In genomic region chr16:28193530-28194423, GRCh38 we compare ENCODE assay signal across 8 cellular contexts. TPM values are rescaled to one million over a fixed set of nuclear protein-coding genes. Genes with fewer than 3 reads are reported as not detected.
DNase-seq lines count a peak whose midpoint lies in the region; ATAC-seq, FAIRE-seq and TF ChIP-seq lines count a peak whose summit lies in the region.

No MANE protein-coding gene starts in this region.

- dilution Hi-C loops in keratinocyte (cut with MboI; ENCODE audit: extremely low pct_ligation_motif_present, low sequenced_read_pairs), result no loop called here

- no peaks in the 10 kb centered on the region for H3K27me3 Mint-ChIP-seq in activated T-helper 17 cell treated with anti-CD3 and anti-CD28 coated beads, Interleukin-2, amount 50 U/mL, for 72 hours
- H3K27me3 Mint-ChIP-seq in type B pancreatic cell, result no peaks in the 10 kb centered on the region

- H3K4me1 Mint-ChIP-seq in activated T-helper 17 cell treated with anti-CD3 and anti-CD28 coated beads, Interleukin-2, amount 50 U/mL, for 72 hours, result peaks cover 47% of the 10 kb centered on the region
- peaks cover 51% of the 10 kb centered on the region for H3K4me1 Mint-ChIP-seq in type B pancreatic cell (ENCODE audit: unreplicated experiment)

- H3K4me1 ChIP-seq in A549 (peaks cover 36% of the 10 kb centered on the region), keratinocyte (ENCODE audit: control insufficient read depth, extremely low read depth, insufficient read depth, low read length) (peaks cover 45% of the 10 kb centered on the region)

- no peaks in the 10 kb centered on the region for H3K27me3 ChIP-seq in keratinocyte (ENCODE audit: control insufficient read depth, extremely low read depth, insufficient read depth, low read length)

- H3K9me3 Mint-ChIP-seq in activated T-helper 17 cell treated with anti-CD3 and anti-CD28 coated beads, Interleukin-2, amount 50 U/mL, for 72 hours, result no peaks in the 10 kb centered on the region
- H3K9me3 Mint-ChIP-seq in type B pancreatic cell, result no peaks in the 10 kb centered on the region

- no peak for TF ChIP-seq POLR2A in A549 (IDR thresholded peaks at IDR 0.05; ENCODE audit: low read length)

- CTCF ChIA-PET in A549 (lab: Yijun Ruan, JAX), result interaction anchor here (0.6 to 1.8 kb wide), 2 partner anchors 16 to 421 kb away, joined by 3 to 7 read pairs; no protein-coding TSS in a partner anchor

- POLR2A ChIA-PET in A549 (lab: Yijun Ruan, JAX), result interaction anchor here (0.9 kb wide), 1 partner anchor 8 kb away, joined by 3 read pairs; no protein-coding TSS in a partner anchor

- H3K36me3 Mint-ChIP-seq in activated T-helper 17 cell treated with anti-CD3 and anti-CD28 coated beads, Interleukin-2, amount 50 U/mL, for 72 hours (ENCODE audit: low read depth), result peaks cover 83% of the 10 kb centered on the region
- peaks cover 23% of the 10 kb centered on the region for H3K36me3 Mint-ChIP-seq in type B pancreatic cell

- no peaks in the 10 kb centered on the region for H3K9me3 ChIP-seq in A549
- no peaks in the 10 kb centered on the region for H3K9me3 ChIP-seq in keratinocyte (ENCODE audit: control insufficient read depth, low read depth, low read length)

- no peak overlapping the region for H2AFZ ChIP-seq in keratinocyte (ENCODE audit: control insufficient read depth, low read length)

- 69% methylated on average over 14 of the region's 14 CpGs for WGBS in A549 (ENCODE audit: missing lambda C conversion rate)

- no peak overlapping the region for H3K9ac ChIP-seq in keratinocyte (ENCODE audit: control insufficient read depth, extremely low read depth, insufficient read depth, low read length)

- H3K4me2 ChIP-seq in A549, result peak overlapping the region; percentile 62
- peak overlapping the region; percentile 27 for H3K4me2 ChIP-seq in keratinocyte (ENCODE audit: control insufficient read depth, extremely low read depth, insufficient read depth, low read depth, low read length)

- peaks cover 10% of the 10 kb centered on the region for H3K9me1 ChIP-seq in keratinocyte (ENCODE audit: control insufficient read depth, extremely low read depth, insufficient read depth, low read length)

- H3K4me3 Mint-ChIP-seq in activated T-helper 17 cell treated with anti-CD3 and anti-CD28 coated beads, Interleukin-2, amount 50 U/mL, for 72 hours, result peak overlapping the region; percentile 84
- H3K4me3 Mint-ChIP-seq in type B pancreatic cell, result peak overlapping the region; percentile 4

- peak in 1 of 2 experiments; percentile 59 for DNase-seq in A549 (ENCODE audit: low read depth in 1 of 2, low spot score in 1 of 2)
- DNase-seq in keratinocyte (ENCODE audit: low read depth, low spot score), result no peak
- no peak for DNase-seq in type B pancreatic cell (ENCODE audit: extremely low spot score, unreplicated experiment)
- no peak for DNase-seq in NCI-H1092 (lab: John Stamatoyannopoulos, UW)

- H3K27ac Mint-ChIP-seq in activated T-helper 17 cell treated with anti-CD3 and anti-CD28 coated beads, Interleukin-2, amount 50 U/mL, for 72 hours, result peak overlapping the region; percentile 88
- peak overlapping the region; percentile 87 for H3K27ac Mint-ChIP-seq in type B pancreatic cell

- TF ChIP-seq EP300 in A549 (IDR thresholded peaks at IDR 0.05), result no peak

- H4K20me1 ChIP-seq in keratinocyte (ENCODE audit: control insufficient read depth, extremely low read depth, insufficient read depth, low read length), result peaks cover 44% of the 10 kb centered on the region

- H3K36me3 ChIP-seq in keratinocyte (ENCODE audit: control insufficient read depth in 2 of 2, extremely low read depth in 1 of 2, insufficient read depth in 2 of 2, low read length in 2 of 2), result peaks cover 3 to 9% of the 10 kb centered on the region in 2 experiments

- H3K27ac ChIP-seq in A549 (peak overlapping the region; percentile 36 to 71; a peak in 4 of 6 replicates), keratinocyte (ENCODE audit: control insufficient read depth, insufficient read depth, low read length) (peak overlapping the region; percentile 13)

- no peak for FAIRE-seq in A549 (lab: Jason Lieb, UNC)
- no peak for FAIRE-seq in keratinocyte (lab: Jason Lieb, UNC)

- TF ChIP-seq CTCF in A549 (IDR thresholded peaks at IDR 0.05), result no peak
- no peak for TF ChIP-seq CTCF in keratinocyte (optimal IDR thresholded peaks at IDR 0.05 in 1 of 3, IDR thresholded peaks at IDR 0.05 in 1 of 3, conservative IDR thresholded peaks at IDR 0.05 in 1 of 3; ENCODE audit: extremely low read depth in 1 of 3, insufficient read depth in 2 of 3, low read length in 3 of 3)
- TF ChIP-seq CTCF in type B pancreatic cell (conservative IDR thresholded peaks at IDR 0.05), result no peak

- ATAC-seq in A549 (peak; percentile 36 to 45; a peak in 3 of 6 replicates), GM18909 (IDR thresholded peaks at IDR 0.05; ENCODE audit: poor library complexity, unreplicated experiment) (peak; percentile 27), HG03460 (IDR thresholded peaks at IDR 0.05; ENCODE audit: unreplicated experiment) (peak; percentile 25), HG03025 (IDR thresholded peaks at IDR 0.05; ENCODE audit: low FRiP score, unreplicated experiment) (no peak)
- ATAC-seq in activated T-helper 17 cell treated with anti-CD3 and anti-CD28 coated beads, Interleukin-2, amount 50 U/mL, for 72 hours (replicated peaks), result peak; percentile 71

- TF ChIP-seq RAD21 in A549 (conservative IDR thresholded peaks at IDR 0.05 in 1 of 2, IDR thresholded peaks at IDR 0.05 in 1 of 2), result no peak

- peaks cover 90% of the 10 kb centered on the region for H3K79me2 ChIP-seq in keratinocyte (ENCODE audit: control insufficient read depth, insufficient read depth, low read length)

- H3K4me3 ChIP-seq in A549 (no peak overlapping the region), keratinocyte (ENCODE audit: control insufficient read depth in 2 of 3, extremely low read depth in 1 of 3, insufficient read depth in 2 of 3, low read depth in 1 of 3, low read length in 3 of 3) (no peak overlapping the region)

TF ChIP-seq in A549, 52 proteins besides CTCF, POLR2A, EP300 and RAD21 (continues in another document):
- TF ChIP-seq SMC3 (IDR thresholded peaks at IDR 0.05) (no peak), HOXB5 (CRISPR knock-in tag; IDR thresholded peaks at IDR 0.05) (no peak), POLR2AphosphoS2 (conservative IDR thresholded peaks at IDR 0.05; ENCODE audit: low read length) (no peak), BHLHE40 (IDR thresholded peaks at IDR 0.05; ENCODE audit: low read depth, low read length) (no peak), JUN (IDR thresholded peaks at IDR 0.05) (no peak), ATOH8 (CRISPR knock-in tag; IDR thresholded peaks at IDR 0.05; ENCODE audit: low read depth) (no peak), REST (IDR thresholded peaks at IDR 0.05) (no peak), CHD2 (IDR thresholded peaks at IDR 0.05; ENCODE audit: low read length, partially characterized antibody) (no peak)

RNA-seq across cellular contexts. Expression of gene XPO6, which starts 18.0 kb away (rescaled TPM):
- polyA plus RNA-seq in A549 (2011; rRNA removed) (108 and 115 TPM in 2 replicates), A549 (2017; fragmentation: RNase III; extraction: RNeasy Plus Mini Kit Qiagen cat#74134 plus additional on column Dnase treatment) (63.0 to 76.5 TPM (median 70.9 TPM) in 3 replicates), keratinocyte (111 to 127 TPM (median 114 TPM) in 3 replicates)
- 133 and 154 TPM in 2 replicates for polyA plus RNA-seq in A549 (2012; cell fraction: cytosol; rRNA removed)
- polyA plus RNA-seq in A549 (2012; cell fraction: nucleus; rRNA removed), result 437 and 484 TPM in 2 replicates
- polyA minus RNA-seq in A549 (2011; rRNA and poly(A)+ RNA removed), result 183 and 199 TPM in 2 replicates
- total RNA-seq in activated T-helper 17 cell treated with anti-CD3 and anti-CD28 coated beads, Interleukin-2, amount 50 U/mL, for 72 hours, result 100 to 1,000 TPM; 238 to 263 TPM
- polyA plus RNA-seq in keratinocyte (2011; ENCODE audit: low read depth), result 65.0 TPM
- polyA plus RNA-seq in keratinocyte (2011; cell fraction: cytosol; rRNA removed), result 125 and 145 TPM in 2 replicates
- 184 and 202 TPM in 2 replicates for polyA plus RNA-seq in keratinocyte (2011; cell fraction: nucleus; rRNA removed)
- 54.3 and 83.4 TPM in 2 replicates for polyA plus RNA-seq in keratinocyte (2012; ENCODE audit: low replicate concordance)
- polyA minus RNA-seq in keratinocyte, result 211 to 400 TPM (median 230 TPM) in 3 replicates
- 181 TPM for polyA minus RNA-seq in keratinocyte (2011; cell fraction: cytosol; rRNA and poly(A)+ RNA removed)
- 136 and 217 TPM in 2 replicates for polyA minus RNA-seq in keratinocyte (2011; cell fraction: nucleus; rRNA and poly(A)+ RNA removed)
- total RNA-seq in type B pancreatic cell (ENCODE audit: low replicate concordance), result 111 and 118 TPM in 2 replicates
